Comparison of ENCODE assay signal across 15 cellular contexts in the genomic region with DNA sequence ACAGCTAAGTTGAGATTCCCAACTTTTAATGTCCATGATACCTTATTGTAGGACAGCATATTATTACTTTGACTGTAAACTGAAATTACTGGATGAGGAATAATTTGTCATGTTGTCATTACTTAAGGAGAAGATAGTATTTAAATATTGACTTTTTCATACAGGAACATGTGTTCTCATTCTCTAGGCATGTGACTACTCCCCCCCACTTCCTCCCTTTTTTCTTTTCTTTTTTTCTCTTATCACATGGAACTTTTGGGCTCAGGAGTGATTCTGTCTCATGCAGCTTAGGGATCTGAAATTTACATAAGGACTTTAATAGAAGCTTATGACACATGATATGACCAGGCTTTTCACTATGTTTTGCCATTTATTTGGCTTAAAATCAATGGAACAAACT.
"Had no signal": no experiment of that assay in that cellular context is flagged by ENCODE, and none has a peak within 500 bp of the region (broad histone marks: within the 10 kb centered on the region; RNA-seq: fewer than 3 reads in every experiment).

No MANE protein-coding gene starts in this region.

- H3K36me3 ChIP-seq: gastroesophageal sphincter had no signal

- H3K27ac ChIP-seq: gastroesophageal sphincter, parathyroid adenoma had no signal

- H3K9me3 Mint-ChIP-seq: activated CD4-positive, alpha-beta T cell treated with anti-CD3 and anti-CD28 coated beads, Interleukin-2, amount 10 ng/mL, durations not matched to agents 7 days and 5 days; activated T-helper 17 cell treated with anti-CD3 and anti-CD28 coated beads, Interleukin-2, amount 50 U/mL, for 72 hours; neural crest cell; stimulated activated memory B cell treated with anti-CD40 and anti-IgM and Interleukin-4, amounts not matched to agents 10 μg/mL and 1 μg/mL and 100 μg/mL, for 72 hours; type B pancreatic cell had no signal

- H3K27me3 Mint-ChIP-seq: activated CD4-positive, alpha-beta T cell treated with anti-CD3 and anti-CD28 coated beads, Interleukin-2, amount 10 ng/mL, durations not matched to agents 7 days and 5 days; activated T-helper 17 cell treated with anti-CD3 and anti-CD28 coated beads, Interleukin-2, amount 50 U/mL, for 72 hours; stimulated activated memory B cell treated with anti-CD40 and anti-IgM and Interleukin-4, amounts not matched to agents 10 μg/mL and 1 μg/mL and 100 μg/mL, for 72 hours; T-helper 17 cell; type B pancreatic cell had no signal

- H3K4me1 ChIP-seq: parathyroid adenoma had no signal

- H3K27me3 ChIP-seq: gastroesophageal sphincter had no signal

- H3K4me3 ChIP-seq: gastroesophageal sphincter had no signal

- DNase-seq: activated CD4-positive, alpha-beta T cell treated with anti-CD3 and anti-CD28 coated beads, Interleukin-2, amount 10 ng/mL, durations not matched to agents 7 days and 5 days; activated CD4-positive, CD25-positive, alpha-beta regulatory T cell; activated CD8-positive, alpha-beta memory T cell treated with anti-CD3 and anti-CD28 coated beads for 24 hours; activated naive CD4-positive, alpha-beta T cell treated with anti-CD3 and anti-CD28 coated beads, Interleukin-2, amount 50 U/mL, for 16 hours; amygdala; right cardiac atrium; T-helper 17 cell had no signal

- H3K4me1 Mint-ChIP-seq: activated CD4-positive, alpha-beta T cell treated with anti-CD3 and anti-CD28 coated beads, Interleukin-2, amount 10 ng/mL, durations not matched to agents 7 days and 5 days; activated T-helper 17 cell treated with anti-CD3 and anti-CD28 coated beads, Interleukin-2, amount 50 U/mL, for 72 hours; neural crest cell; stimulated activated memory B cell treated with anti-CD40 and anti-IgM and Interleukin-4, amounts not matched to agents 10 μg/mL and 1 μg/mL and 100 μg/mL, for 72 hours; T-helper 17 cell had no signal

- FAIRE-seq: colon, TTC549 had no signal

- H3K79me2 ChIP-seq: parathyroid adenoma had no signal

- H3K4me3 Mint-ChIP-seq: activated CD4-positive, alpha-beta T cell treated with anti-CD3 and anti-CD28 coated beads, Interleukin-2, amount 10 ng/mL, durations not matched to agents 7 days and 5 days; activated T-helper 17 cell treated with anti-CD3 and anti-CD28 coated beads, Interleukin-2, amount 50 U/mL, for 72 hours; neural crest cell; stimulated activated memory B cell treated with anti-CD40 and anti-IgM and Interleukin-4, amounts not matched to agents 10 μg/mL and 1 μg/mL and 100 μg/mL, for 72 hours; T-helper 17 cell; type B pancreatic cell had no signal

- H3K27ac Mint-ChIP-seq: activated CD4-positive, alpha-beta T cell treated with anti-CD3 and anti-CD28 coated beads, Interleukin-2, amount 10 ng/mL, durations not matched to agents 7 days and 5 days; activated T-helper 17 cell treated with anti-CD3 and anti-CD28 coated beads, Interleukin-2, amount 50 U/mL, for 72 hours; stimulated activated memory B cell treated with anti-CD40 and anti-IgM and Interleukin-4, amounts not matched to agents 10 μg/mL and 1 μg/mL and 100 μg/mL, for 72 hours; T-helper 17 cell; type B pancreatic cell had no signal

- H2AFZ ChIP-seq: parathyroid adenoma had no signal

- H3K9ac ChIP-seq: parathyroid adenoma had no signal

- H3K9me3 ChIP-seq: gastroesophageal sphincter had no signal

- H3K36me3 Mint-ChIP-seq: stimulated activated memory B cell treated with anti-CD40 and anti-IgM and Interleukin-4, amounts not matched to agents 10 μg/mL and 1 μg/mL and 100 μg/mL, for 72 hours; type B pancreatic cell had no signal

- ATAC-seq: activated T-helper 17 cell treated with anti-CD3 and anti-CD28 coated beads, Interleukin-2, amount 50 U/mL, for 72 hours; gastroesophageal sphincter; stimulated activated memory B cell treated with anti-CD40 and anti-IgM and Interleukin-4, amounts not matched to agents 10 μg/mL and 1 μg/mL and 100 μg/mL, for 72 hours; T-helper 17 cell had no signal
